8 cellular contexts compared by ENCODE assay signal in the genomic region with DNA sequence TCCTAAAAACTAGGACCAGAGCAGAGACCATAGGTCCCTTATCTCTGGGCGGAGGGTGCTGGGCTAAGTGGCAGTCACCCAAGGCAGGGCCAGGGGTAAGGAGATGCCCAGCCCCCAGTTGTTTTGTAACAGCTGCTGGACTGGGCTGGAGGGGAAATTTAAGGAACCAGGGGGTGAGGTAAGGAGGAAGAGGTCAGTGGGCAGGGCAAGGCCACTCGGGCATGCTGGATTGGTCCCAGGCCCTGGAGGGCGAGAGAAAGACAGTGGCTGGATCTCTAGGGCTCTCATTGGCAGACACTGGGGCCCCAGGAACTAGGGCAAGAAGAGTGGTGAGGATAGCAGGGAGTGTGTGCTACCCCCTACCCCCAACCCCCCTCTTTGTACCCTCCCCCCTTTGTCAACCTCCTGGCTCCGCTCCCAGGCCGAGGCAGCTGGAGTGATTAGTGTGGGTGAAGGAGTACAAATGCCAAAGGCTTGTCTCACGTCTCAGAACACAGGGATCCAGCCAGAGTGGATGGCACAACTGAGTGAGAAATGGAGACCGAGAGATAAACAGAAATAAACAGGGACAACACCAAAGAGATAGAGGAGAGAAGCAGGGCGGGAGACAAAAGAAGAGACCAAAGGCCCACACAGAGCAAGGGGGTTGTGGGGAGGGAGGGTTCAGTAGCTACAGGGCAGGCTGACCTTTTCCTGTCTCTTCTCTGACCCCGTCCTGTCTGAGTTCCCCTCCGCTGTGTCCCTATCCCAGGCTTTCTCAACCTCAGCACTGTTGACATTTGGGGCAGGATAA. TPM values are rescaled to one million over a fixed set of nuclear protein-coding genes. Genes with fewer than 3 reads are reported as not detected.
A peak's percentile ranks its signal among the peaks of the same experiment; 100 is the strongest.
DNase-seq lines count a peak whose midpoint lies in the region; ATAC-seq and TF ChIP-seq lines count a peak whose summit lies in the region.

No MANE protein-coding gene starts in this region.

- H3K9me2 ChIP-seq in Karpas-422 (replicated peaks; ENCODE audit: insufficient read depth, low read length), result no peaks in the 10 kb centered on the region

- H3K4me1 ChIP-seq in neutrophil (ENCODE audit: control insufficient read depth in 1 of 2, insufficient read depth in 1 of 2, low read depth in 1 of 2, low read length in 1 of 2), result peaks cover 29 to 32% of the 10 kb centered on the region in 2 experiments
- peaks cover 2% of the 10 kb centered on the region; the same call in 1 of the 2 replicates for H3K4me1 ChIP-seq in Karpas-422 (ENCODE audit: low read length)

- H3K4me2 ChIP-seq in Karpas-422 (ENCODE audit: low read depth, low read length, poor library complexity, severe bottlenecking), result no peak overlapping the region

- H3K9ac ChIP-seq in Karpas-422 (ENCODE audit: low read length), result no peak overlapping the region

- H3K9me3 ChIP-seq in neutrophil (no peaks in the 10 kb centered on the region), Karpas-422 (ENCODE audit: low read length) (no peaks in the 10 kb centered on the region)

- peak; percentile 80 for DNase-seq in CD1c-positive myeloid dendritic cell (ENCODE audit: extremely low spot score)
- peak; percentile 17 to 34 for DNase-seq in NOMO-1 (lab: John Stamatoyannopoulos, UW; ENCODE audit: unreplicated experiment in 2 of 2)
- DNase-seq in fibroblast of peridontal ligament (ENCODE audit: extremely low read depth), result peak; percentile 64
- no peak for DNase-seq in SW480 (ENCODE audit: low spot score)
- DNase-seq in Karpas-422, result no peak

- no peaks in the 10 kb centered on the region for H3K79me2 ChIP-seq in Karpas-422 (ENCODE audit: low read length)

- no peak overlapping the region for H2AFZ ChIP-seq in Karpas-422 (ENCODE audit: low read length)

- no peak for ATAC-seq in HG02571 (IDR thresholded peaks at IDR 0.05; ENCODE audit: unreplicated experiment)
- ATAC-seq in HG02678 (IDR thresholded peaks at IDR 0.05; ENCODE audit: unreplicated experiment), result no peak

- H3K4me3 ChIP-seq in neutrophil (ENCODE audit: low read depth in 1 of 2, low read length in 1 of 2) (peak overlapping the region in 1 of 2 experiments; percentile 27), Karpas-422 (ENCODE audit: low read length) (no peak overlapping the region)

- H4K20me1 ChIP-seq in Karpas-422 (ENCODE audit: insufficient read depth, low read depth, low read length), result no peaks in the 10 kb centered on the region

- H3K36me3 ChIP-seq in neutrophil, result no peaks in the 10 kb centered on the region
- no peaks in the 10 kb centered on the region for H3K36me3 ChIP-seq in Karpas-422 (ENCODE audit: insufficient read depth, low read length)

- H3K27me3 ChIP-seq in neutrophil, result no peaks in the 10 kb centered on the region
- no peaks in the 10 kb centered on the region for H3K27me3 ChIP-seq in Karpas-422 (ENCODE audit: low read length)

- H3K27ac ChIP-seq in neutrophil (peak overlapping the region; percentile 97), Karpas-422 (ENCODE audit: low read length) (no peak overlapping the region)

- no peak for TF ChIP-seq CTCF in neutrophil (IDR thresholded peaks at IDR 0.05)

RNA-seq across cellular contexts. Expression of a gene that starts 20.5 kb away (rescaled TPM):
- 47.0 and 56.2 TPM in 2 replicates for total RNA-seq in Karpas-422 (2014; rRNA removed; shearing (Covaris generic); ENCODE audit: low replicate concordance)

RNA-seq across cellular contexts. Expression of a gene that starts 47.8 kb away (rescaled TPM):
- 24.1 and 87.3 TPM in 2 replicates for total RNA-seq in Karpas-422 (2014; rRNA removed; shearing (Covaris generic); ENCODE audit: low replicate concordance)

RNA-seq across cellular contexts. Expression of a gene that starts 54.5 kb away (rescaled TPM):
- total RNA-seq in Karpas-422 (2014; rRNA removed; shearing (Covaris generic); ENCODE audit: low replicate concordance), result 46.7 and 81.0 TPM in 2 replicates

Comparison
In these comparisons a context has a peak if more than half of its experiments do, and no peak if none do; other contexts are left out.
1. DNase-seq: peak in CD1c-positive myeloid dendritic cell (single experiment), NOMO-1 (2 of 2) and fibroblast of peridontal ligament (single experiment); none in SW480 (single experiment) and Karpas-422 (single experiment).